33 cellular contexts compared by ENCODE assay signal in the genomic region with DNA sequence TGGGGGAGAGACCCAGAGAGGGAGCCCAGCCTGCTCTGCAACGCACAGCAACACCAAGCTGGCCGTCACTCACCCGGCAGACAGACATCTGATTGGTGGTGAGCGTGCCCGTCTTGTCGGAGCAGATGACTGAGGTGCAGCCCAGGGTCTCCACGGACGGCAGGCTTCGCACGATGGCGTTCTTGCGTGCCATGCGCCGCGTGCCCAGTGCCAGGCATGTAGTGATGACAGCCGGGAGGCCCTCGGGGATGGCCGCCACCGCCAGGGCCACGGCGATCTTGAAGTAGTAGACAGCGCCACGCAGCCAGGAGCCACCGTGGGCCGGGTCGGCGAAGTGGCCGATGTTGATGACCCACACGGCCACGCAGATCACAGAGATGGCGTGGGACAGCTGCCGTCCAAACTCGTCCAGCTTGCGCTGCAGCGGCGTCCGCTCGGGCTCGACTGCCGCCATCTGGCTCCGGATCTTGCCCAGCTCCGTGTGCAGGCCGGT. TPM values are rescaled to one million over a fixed set of nuclear protein-coding genes. Genes with fewer than 3 reads are reported as not detected.
"Had no signal": no experiment of that assay in that cellular context is flagged by ENCODE, and none has a peak within 500 bp of the region (broad histone marks: within the 10 kb centered on the region; RNA-seq: fewer than 3 reads in every experiment).

No MANE protein-coding gene starts in this region.

- H3K36me3 ChIP-seq: adrenal gland had no signal

- ATAC-seq: activated CD4-positive, alpha-beta T cell treated with anti-CD3 and anti-CD28 coated beads for 36 hours; activated CD8-positive, alpha-beta memory T cell treated with anti-CD3 and anti-CD28 coated beads, Interleukin-2, amount 10 ng/mL, durations not matched to agents 7 days and 5 days; activated CD8-positive, alpha-beta T cell treated with anti-CD3 and anti-CD28 coated beads, Interleukin-2, amount 10 ng/mL, durations not matched to agents 7 days and 5 days; activated T-helper 17 cell treated with anti-CD3 and anti-CD28 coated beads, Interleukin-2, amount 50 U/mL, for 72 hours; body of pancreas; gastroesophageal sphincter; T-helper 17 cell had no signal

- H3K27me3 ChIP-seq: adrenal gland, body of pancreas, esophagus squamous epithelium, gastroesophageal sphincter had no signal

- H3K4me1 ChIP-seq: body of pancreas had no signal

- H3K9me3 ChIP-seq: adrenal gland, body of pancreas, esophagus squamous epithelium, gastroesophageal sphincter had no signal

- DNase-seq: activated CD4-positive, alpha-beta memory T cell treated with anti-CD3 and anti-CD28 coated beads for 36 hours; activated CD4-positive, alpha-beta T cell treated with anti-CD3 and anti-CD28 coated beads for 36 hours; activated CD4-positive, alpha-beta T cell treated with anti-CD3 and anti-CD28 coated beads, Interleukin-2, amount 10 ng/mL, durations not matched to agents 24 days and 14 days; activated CD4-positive, CD25-positive, alpha-beta regulatory T cell; activated CD4-positive, CD25-positive, alpha-beta regulatory T cell treated with anti-CD3 and anti-CD28 coated beads, Interleukin-2, amount 50 U/mL, for 72 hours; activated CD8-positive, alpha-beta memory T cell treated with anti-CD3 and anti-CD28 coated beads, Interleukin-2, amount 10 ng/mL, durations not matched to agents 7 days and 5 days; activated CD8-positive, alpha-beta memory T cell treated with anti-CD3 and anti-CD28 coated beads, Interleukin-2, amount 50 U/mL, for 4 hours; activated CD8-positive, alpha-beta T cell treated with anti-CD3 and anti-CD28 coated beads, Interleukin-2, amount 10 ng/mL, durations not matched to agents 7 days and 5 days; activated effector memory CD4-positive, alpha-beta T cell treated with Interleukin-2 at 50 U/mL for 16 hours; activated gamma-delta T cell treated with Interleukin-2 at 50 U/mL for 16 hours; activated naive CD4-positive, alpha-beta T cell treated with anti-CD3 and anti-CD28 coated beads, Interleukin-2, amount 50 U/mL, for 16 hours; activated naive CD4-positive, alpha-beta T cell treated with Interleukin-2 at 50 U/mL for 16 hours; activated T-cell treated with anti-CD3 and anti-CD28 coated beads, Interleukin-2, amount 50 U/mL, for 24 hours; adrenal gland; aorta; body of pancreas; effector CD8-positive, alpha-beta T cell; esophagus squamous epithelium; foreskin melanocyte; T-helper 1 cell; T-helper 17 cell; T1000 had no signal

- FAIRE-seq: colon, endometrium, endothelial cell of umbilical vein had no signal

- H3K4me3 ChIP-seq: adrenal gland, body of pancreas, esophagus squamous epithelium, gastroesophageal sphincter had no signal

- H3K27ac ChIP-seq: adrenal gland, body of pancreas, epithelial cell of prostate, esophagus squamous epithelium, gastroesophageal sphincter had no signal

RNA-seq across cellular contexts. Expression of a gene that starts 16.9 kb away (rescaled TPM):
- total RNA-seq: dermis microvascular lymphatic vessel endothelial cell had no signal

RNA-seq across cellular contexts. Expression of a gene that starts 31.1 kb away (rescaled TPM):
- total RNA-seq: activated CD8-positive, alpha-beta memory T cell treated with anti-CD3 and anti-CD28 coated beads for 36 hours; chondrocyte; dermis microvascular lymphatic vessel endothelial cell; endothelial cell of umbilical vein; glomerular endothelial cell had no signal
- polyA plus RNA-seq: endothelial cell of umbilical vein, fibroblast of lung had no signal
